ENCODE assay signal across 8 cellular contexts in genomic region chr2:62340981-62341624, GRCh38.
DNase-seq lines count a peak whose midpoint lies in the region; ATAC-seq and TF ChIP-seq lines count a peak whose summit lies in the region.

No MANE protein-coding gene starts in this region.

- peak; percentile 63 for DNase-seq in Caki2 (ENCODE audit: low read depth)
- peak; percentile 14 for DNase-seq in NCI-H2081 treated with DMSO at 0.1 percent for 48 hours (lab: John Stamatoyannopoulos, UW)
- DNase-seq in fibroblast of the aortic adventitia (ENCODE audit: low read depth): peak; percentile 14
- DNase-seq in AG08396 (ENCODE audit: low spot score): no peak
- DNase-seq in HCEC 1CT: no peak
- no peak for DNase-seq in activated CD4-positive, alpha-beta T cell treated with anti-CD3 and anti-CD28 coated beads, Interleukin-2, amount 50 U/mL, for 1 hour
- DNase-seq in NCI-H2227 (lab: John Stamatoyannopoulos, UW; ENCODE audit: unreplicated experiment): no peak

- ATAC-seq in GM21723 (IDR thresholded peaks at IDR 0.05; ENCODE audit: unreplicated experiment): peak; percentile 48

- in situ Hi-C loops in Caki2 (cut with HindIII; ENCODE audit: low pct_unique_long_range_greater_than_20kb, low sequenced_read_pairs): no loop called here

- no peak for TF ChIP-seq CTCF in fibroblast of the aortic adventitia (IDR thresholded peaks at IDR 0.05; ENCODE audit: insufficient read depth, low read length)

- no peak overlapping the region for H3K4me3 ChIP-seq in fibroblast of the aortic adventitia (ENCODE audit: low read depth, low read length)

Comparison
In these comparisons a context has a peak if more than half of its experiments do, and no peak if none do; other contexts are left out.
1. DNase-seq: peak in Caki2 (single experiment), NCI-H2081 treated with DMSO at 0.1 percent for 48 hours (single experiment) and fibroblast of the aortic adventitia (single experiment); none in AG08396 (single experiment), HCEC 1CT (single experiment), activated CD4-positive, alpha-beta T cell treated with anti-CD3 and anti-CD28 coated beads, Interleukin-2, amount 50 U/mL, for 1 hour (single experiment) and NCI-H2227 (single experiment).